ENCODE assay signal across 1 cellular context in the genomic region with DNA sequence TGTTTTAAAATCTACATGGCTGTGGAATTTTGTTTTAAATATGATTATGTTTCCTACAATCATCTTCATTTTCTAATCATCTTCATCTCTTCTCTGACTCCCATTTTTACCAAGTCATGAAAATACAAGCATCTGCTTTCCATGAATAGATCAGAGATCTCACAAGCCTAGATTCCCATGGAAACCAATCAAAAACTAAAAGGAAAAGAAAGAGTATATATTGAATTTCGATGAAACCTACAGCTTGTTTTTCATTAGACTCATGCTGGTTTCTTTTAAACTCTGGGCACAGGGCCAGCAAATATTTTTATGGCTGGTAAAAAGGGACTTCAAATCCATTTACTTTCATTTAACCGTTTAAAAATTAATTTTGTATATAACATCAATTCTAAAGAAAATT.
TF ChIP-seq lines count a peak whose summit lies in the region.

No MANE protein-coding gene starts in this region.

TF ChIP-seq in H1, 55 proteins besides CTCF, POLR2A, EP300 and RAD21 (continued from another document):
- TF ChIP-seq, protein P1, sequence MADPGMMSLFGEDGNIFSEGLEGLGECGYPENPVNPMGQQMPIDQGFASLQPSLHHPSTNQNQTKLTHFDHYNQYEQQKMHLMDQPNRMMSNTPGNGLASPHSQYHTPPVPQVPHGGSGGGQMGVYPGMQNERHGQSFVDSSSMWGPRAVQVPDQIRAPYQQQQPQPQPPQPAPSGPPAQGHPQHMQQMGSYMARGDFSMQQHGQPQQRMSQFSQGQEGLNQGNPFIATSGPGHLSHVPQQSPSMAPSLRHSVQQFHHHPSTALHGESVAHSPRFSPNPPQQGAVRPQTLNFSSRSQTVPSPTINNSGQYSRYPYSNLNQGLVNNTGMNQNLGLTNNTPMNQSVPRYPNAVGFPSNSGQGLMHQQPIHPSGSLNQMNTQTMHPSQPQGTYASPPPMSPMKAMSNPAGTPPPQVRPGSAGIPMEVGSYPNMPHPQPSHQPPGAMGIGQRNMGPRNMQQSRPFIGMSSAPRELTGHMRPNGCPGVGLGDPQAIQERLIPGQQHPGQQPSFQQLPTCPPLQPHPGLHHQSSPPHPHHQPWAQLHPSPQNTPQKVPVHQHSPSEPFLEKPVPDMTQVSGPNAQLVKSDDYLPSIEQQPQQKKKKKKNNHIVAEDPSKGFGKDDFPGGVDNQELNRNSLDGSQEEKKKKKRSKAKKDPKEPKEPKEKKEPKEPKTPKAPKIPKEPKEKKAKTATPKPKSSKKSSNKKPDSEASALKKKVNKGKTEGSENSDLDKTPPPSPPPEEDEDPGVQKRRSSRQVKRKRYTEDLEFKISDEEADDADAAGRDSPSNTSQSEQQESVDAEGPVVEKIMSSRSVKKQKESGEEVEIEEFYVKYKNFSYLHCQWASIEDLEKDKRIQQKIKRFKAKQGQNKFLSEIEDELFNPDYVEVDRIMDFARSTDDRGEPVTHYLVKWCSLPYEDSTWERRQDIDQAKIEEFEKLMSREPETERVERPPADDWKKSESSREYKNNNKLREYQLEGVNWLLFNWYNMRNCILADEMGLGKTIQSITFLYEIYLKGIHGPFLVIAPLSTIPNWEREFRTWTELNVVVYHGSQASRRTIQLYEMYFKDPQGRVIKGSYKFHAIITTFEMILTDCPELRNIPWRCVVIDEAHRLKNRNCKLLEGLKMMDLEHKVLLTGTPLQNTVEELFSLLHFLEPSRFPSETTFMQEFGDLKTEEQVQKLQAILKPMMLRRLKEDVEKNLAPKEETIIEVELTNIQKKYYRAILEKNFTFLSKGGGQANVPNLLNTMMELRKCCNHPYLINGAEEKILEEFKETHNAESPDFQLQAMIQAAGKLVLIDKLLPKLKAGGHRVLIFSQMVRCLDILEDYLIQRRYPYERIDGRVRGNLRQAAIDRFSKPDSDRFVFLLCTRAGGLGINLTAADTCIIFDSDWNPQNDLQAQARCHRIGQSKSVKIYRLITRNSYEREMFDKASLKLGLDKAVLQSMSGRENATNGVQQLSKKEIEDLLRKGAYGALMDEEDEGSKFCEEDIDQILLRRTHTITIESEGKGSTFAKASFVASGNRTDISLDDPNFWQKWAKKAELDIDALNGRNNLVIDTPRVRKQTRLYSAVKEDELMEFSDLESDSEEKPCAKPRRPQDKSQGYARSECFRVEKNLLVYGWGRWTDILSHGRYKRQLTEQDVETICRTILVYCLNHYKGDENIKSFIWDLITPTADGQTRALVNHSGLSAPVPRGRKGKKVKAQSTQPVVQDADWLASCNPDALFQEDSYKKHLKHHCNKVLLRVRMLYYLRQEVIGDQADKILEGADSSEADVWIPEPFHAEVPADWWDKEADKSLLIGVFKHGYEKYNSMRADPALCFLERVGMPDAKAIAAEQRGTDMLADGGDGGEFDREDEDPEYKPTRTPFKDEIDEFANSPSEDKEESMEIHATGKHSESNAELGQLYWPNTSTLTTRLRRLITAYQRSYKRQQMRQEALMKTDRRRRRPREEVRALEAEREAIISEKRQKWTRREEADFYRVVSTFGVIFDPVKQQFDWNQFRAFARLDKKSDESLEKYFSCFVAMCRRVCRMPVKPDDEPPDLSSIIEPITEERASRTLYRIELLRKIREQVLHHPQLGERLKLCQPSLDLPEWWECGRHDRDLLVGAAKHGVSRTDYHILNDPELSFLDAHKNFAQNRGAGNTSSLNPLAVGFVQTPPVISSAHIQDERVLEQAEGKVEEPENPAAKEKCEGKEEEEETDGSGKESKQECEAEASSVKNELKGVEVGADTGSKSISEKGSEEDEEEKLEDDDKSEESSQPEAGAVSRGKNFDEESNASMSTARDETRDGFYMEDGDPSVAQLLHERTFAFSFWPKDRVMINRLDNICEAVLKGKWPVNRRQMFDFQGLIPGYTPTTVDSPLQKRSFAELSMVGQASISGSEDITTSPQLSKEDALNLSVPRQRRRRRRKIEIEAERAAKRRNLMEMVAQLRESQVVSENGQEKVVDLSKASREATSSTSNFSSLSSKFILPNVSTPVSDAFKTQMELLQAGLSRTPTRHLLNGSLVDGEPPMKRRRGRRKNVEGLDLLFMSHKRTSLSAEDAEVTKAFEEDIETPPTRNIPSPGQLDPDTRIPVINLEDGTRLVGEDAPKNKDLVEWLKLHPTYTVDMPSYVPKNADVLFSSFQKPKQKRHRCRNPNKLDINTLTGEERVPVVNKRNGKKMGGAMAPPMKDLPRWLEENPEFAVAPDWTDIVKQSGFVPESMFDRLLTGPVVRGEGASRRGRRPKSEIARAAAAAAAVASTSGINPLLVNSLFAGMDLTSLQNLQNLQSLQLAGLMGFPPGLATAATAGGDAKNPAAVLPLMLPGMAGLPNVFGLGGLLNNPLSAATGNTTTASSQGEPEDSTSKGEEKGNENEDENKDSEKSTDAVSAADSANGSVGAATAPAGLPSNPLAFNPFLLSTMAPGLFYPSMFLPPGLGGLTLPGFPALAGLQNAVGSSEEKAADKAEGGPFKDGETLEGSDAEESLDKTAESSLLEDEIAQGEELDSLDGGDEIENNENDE (IDR thresholded peaks at IDR 0.05; ENCODE audit: insufficient replicate concordance, low read length), result no peak
- TF ChIP-seq KDM4A (IDR thresholded peaks at IDR 0.05; ENCODE audit: low read depth, low read length, severe bottlenecking), result no peak
- no peak for TF ChIP-seq NRF1 (IDR thresholded peaks at IDR 0.05; ENCODE audit: low read depth, low read length)
- no peak for TF ChIP-seq BCL11A (IDR thresholded peaks at IDR 0.05; ENCODE audit: low read depth in 2 of 2, low read length in 2 of 2)
- no peak for TF ChIP-seq CBX5 (IDR thresholded peaks at IDR 0.05; ENCODE audit: low read depth, low read length)
- no peak for TF ChIP-seq EZH2 (IDR thresholded peaks at IDR 0.05; ENCODE audit: low read depth, low read length, severe bottlenecking)
- no peak for TF ChIP-seq SIX5 (IDR thresholded peaks at IDR 0.05; ENCODE audit: low read depth, low read length)
- TF ChIP-seq, protein P2, sequence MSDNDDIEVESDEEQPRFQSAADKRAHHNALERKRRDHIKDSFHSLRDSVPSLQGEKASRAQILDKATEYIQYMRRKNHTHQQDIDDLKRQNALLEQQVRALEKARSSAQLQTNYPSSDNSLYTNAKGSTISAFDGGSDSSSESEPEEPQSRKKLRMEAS (IDR thresholded peaks at IDR 0.05), result no peak
- no peak for TF ChIP-seq SP1 (IDR thresholded peaks at IDR 0.05; ENCODE audit: low read depth, low read length)
- no peak for TF ChIP-seq SP4 (IDR thresholded peaks at IDR 0.05; ENCODE audit: low read length)
